8 cellular contexts compared by ENCODE assay signal in genomic region chr12:131896080-131896810, GRCh38. TPM values are rescaled to one million over a fixed set of nuclear protein-coding genes. Genes with fewer than 3 reads are reported as not detected.
DNase-seq lines count a peak whose midpoint lies in the region; ATAC-seq lines count a peak whose summit lies in the region.

No MANE protein-coding gene starts in this region.

- no peaks in the 10 kb centered on the region for H3K36me3 Mint-ChIP-seq in activated naive CD4-positive, alpha-beta T cell treated with anti-CD3 and anti-CD28 coated beads, Interleukin-2, amount 50 U/mL, for 72 hours

- no peaks in the 10 kb centered on the region for H3K27me3 ChIP-seq in HUES6 (ENCODE audit: control insufficient read depth, insufficient read depth, low read length)
- no peaks in the 10 kb centered on the region for H3K27me3 ChIP-seq in SJCRH30

- H3K27ac ChIP-seq in HUES6 (ENCODE audit: low read depth, low read length), result peak overlapping the region; percentile 72
- H3K27ac ChIP-seq in SJCRH30, result peak overlapping the region; percentile 71
- peak overlapping the region; percentile 88 for H3K27ac ChIP-seq in substantia nigra (ENCODE audit: low read depth, low read length, poor library complexity, severe bottlenecking)

- H3K36me3 ChIP-seq in HUES6 (ENCODE audit: control insufficient read depth, insufficient read depth, low read length), result peaks cover 12% of the 10 kb centered on the region
- H3K36me3 ChIP-seq in SJCRH30, result no peaks in the 10 kb centered on the region

- H3K9me3 ChIP-seq in HUES6 (ENCODE audit: control insufficient read depth, insufficient read depth, low read depth, low read length) (no peaks in the 10 kb centered on the region), SJCRH30 (replicated peaks) (no peaks in the 10 kb centered on the region)

- ATAC-seq in GM21423 (IDR thresholded peaks at IDR 0.05; ENCODE audit: unreplicated experiment), result peak; percentile 62
- peak; percentile 81 to 86 for ATAC-seq in activated naive CD4-positive, alpha-beta T cell treated with anti-CD3 and anti-CD28 coated beads, Interleukin-2, amount 50 U/mL, for 72 hours

- DNase-seq in COR-L47 (lab: John Stamatoyannopoulos, UW) (peak; percentile 78), SJCRH30 (peak; percentile 87 to 89), glomerular visceral epithelial cell (ENCODE audit: extremely low spot score) (peak; percentile 85), nucleus accumbens (lab: John Stamatoyannopoulos, UW) (peak in 52 of 56 donors; percentile 18 to 88 (median 70)), substantia nigra (lab: John Stamatoyannopoulos, UW) (peak; percentile 30 to 95 (median 74))
- DNase-seq in activated naive CD4-positive, alpha-beta T cell treated with anti-CD3 and anti-CD28 coated beads, Interleukin-2, amount 50 U/mL, for 72 hours (ENCODE audit: low spot score in 2 of 2), result peak; percentile 72 to 78

- H3K9me3 Mint-ChIP-seq in activated naive CD4-positive, alpha-beta T cell treated with anti-CD3 and anti-CD28 coated beads, Interleukin-2, amount 50 U/mL, for 72 hours, result no peaks in the 10 kb centered on the region

- peak overlapping the region in 1 of 2 donors; percentile 64 for H3K27ac Mint-ChIP-seq in activated naive CD4-positive, alpha-beta T cell treated with anti-CD3 and anti-CD28 coated beads, Interleukin-2, amount 50 U/mL, for 72 hours

- peaks cover 11% of the 10 kb centered on the region; the same call in 1 of the 2 replicates for H3K4me1 ChIP-seq in HUES6 (ENCODE audit: control insufficient read depth, insufficient read depth, low read length)
- H3K4me1 ChIP-seq in SJCRH30, result no peaks in the 10 kb centered on the region; the same call in 1 of the 2 replicates

- H3K9ac ChIP-seq in HUES6 (ENCODE audit: low read length), result peak overlapping the region; percentile 74

- peak overlapping the region; percentile 66 for H3K4me3 ChIP-seq in HUES6 (ENCODE audit: low read depth, low read length)
- peak overlapping the region; percentile 77 for H3K4me3 ChIP-seq in SJCRH30

RNA-seq across cellular contexts. Expression of gene ULK1, which starts 1.8 kb away (rescaled TPM):
- 7.2 and 7.6 TPM in 2 replicates for total RNA-seq in SJCRH30 (2014; rRNA removed; shearing (Covaris generic))
- 10 to 100 TPM; 17.1 to 33.9 TPM for total RNA-seq in activated naive CD4-positive, alpha-beta T cell treated with anti-CD3 and anti-CD28 coated beads, Interleukin-2, amount 50 U/mL, for 72 hours

RNA-seq across cellular contexts. Expression of gene PUS1, which starts 32.8 kb away (rescaled TPM):
- total RNA-seq in SJCRH30 (2014; rRNA removed; shearing (Covaris generic)), result 16.0 and 17.1 TPM in 2 replicates
- 10 to 100 TPM; 16.6 to 49.9 TPM for total RNA-seq in activated naive CD4-positive, alpha-beta T cell treated with anti-CD3 and anti-CD28 coated beads, Interleukin-2, amount 50 U/mL, for 72 hours

RNA-seq across cellular contexts. Expression of gene EP400, which starts 53.5 kb away (rescaled TPM):
- 15.0 and 17.0 TPM in 2 replicates for total RNA-seq in SJCRH30 (2014; rRNA removed; shearing (Covaris generic))
- 10 to 100 TPM; 55.6 to 57.4 TPM for total RNA-seq in activated naive CD4-positive, alpha-beta T cell treated with anti-CD3 and anti-CD28 coated beads, Interleukin-2, amount 50 U/mL, for 72 hours

Comparison
In these comparisons a context has a peak if more than half of its experiments do, and no peak if none do; other contexts are left out.
1. Peak in every context shown above with its lines: DNase-seq, ATAC-seq, H3K4me3 ChIP-seq and H3K27ac ChIP-seq.